ENCODE assay signal across 7 cellular contexts in genomic region chr6:14743465-14744211, GRCh38.
DNase-seq lines count a peak whose midpoint lies in the region; ATAC-seq and TF ChIP-seq lines count a peak whose summit lies in the region.

No MANE protein-coding gene starts in this region.

- H3K4me3 ChIP-seq in retinal pigment epithelial cell (ENCODE audit: low read length) = no peak overlapping the region

- DNase-seq in HS-27A (ENCODE audit: low read depth) (peak; percentile 98), epidermal melanocyte (ENCODE audit: insufficient read length, low spot score) (peak; percentile 60), retinal pigment epithelial cell (ENCODE audit: low read depth) (peak; percentile 98), NCI-H82 treated with DMSO at 0.1 percent for 48 hours (lab: John Stamatoyannopoulos, UW; ENCODE audit: unreplicated experiment) (no peak)
- peak; percentile 43 for DNase-seq in activated CD4-positive, alpha-beta T cell treated with anti-CD3 and anti-CD28 coated beads, Interleukin-2, amount 50 U/mL, for 1 hour

- ATAC-seq in HG03175 (IDR thresholded peaks at IDR 0.05; ENCODE audit: unreplicated experiment) (no peak), HG03342 (IDR thresholded peaks at IDR 0.05; ENCODE audit: unreplicated experiment) (no peak)

- TF ChIP-seq CTCF in retinal pigment epithelial cell (conservative IDR thresholded peaks at IDR 0.05; ENCODE audit: low read depth, low read length) = no peak
